14 cellular contexts compared by ENCODE assay signal in genomic region chr1:66298427-66298826, GRCh38.
"Had no signal": no experiment of that assay in that cellular context is flagged by ENCODE, and none has a peak within 500 bp of the region (broad histone marks: within the 10 kb centered on the region; RNA-seq: fewer than 3 reads in every experiment).

No MANE protein-coding gene starts in this region.

- H3K27me3 ChIP-seq: gastroesophageal sphincter, heart right ventricle, vagina had no signal

- H3K36me3 ChIP-seq: gastroesophageal sphincter, heart right ventricle, vagina had no signal

- H3K9me3 ChIP-seq: gastroesophageal sphincter, heart right ventricle, vagina had no signal

- DNase-seq: activated CD4-positive, alpha-beta T cell treated with anti-CD3 and anti-CD28 coated beads for 1 hour; activated CD4-positive, alpha-beta T cell treated with anti-CD3 and anti-CD28 coated beads, Interleukin-2, amount 50 U/mL, for 4 hours; activated naive CD4-positive, alpha-beta T cell treated with anti-CD3 and anti-CD28 coated beads for 36 hours; activated naive CD8-positive, alpha-beta T cell treated with anti-CD3 and anti-CD28 coated beads, Interleukin-2, amount 50 U/mL, for 24 hours; aorta; heart right ventricle; left cardiac atrium; naive thymus-derived CD8-positive, alpha-beta T cell; T1000 had no signal

- H3K4me3 ChIP-seq: gastroesophageal sphincter, heart right ventricle, vagina had no signal

- H3K79me2 ChIP-seq: parathyroid adenoma had no signal

- H3K4me1 ChIP-seq: parathyroid adenoma had no signal

- H3K4me3 Mint-ChIP-seq: activated naive CD4-positive, alpha-beta T cell treated with anti-CD3 and anti-CD28 coated beads for 36 hours; activated naive CD8-positive, alpha-beta T cell treated with anti-CD3 and anti-CD28 coated beads, Interleukin-2, amount 50 U/mL, for 24 hours; naive thymus-derived CD8-positive, alpha-beta T cell; stimulated activated effector memory CD8-positive, alpha-beta T cell treated with anti-CD3 and anti-CD28 coated beads, Interleukin-12 subunit alpha, Interleukin-12 subunit beta, amount 100 ng/mL, for 72 hours had no signal

- H3K9ac ChIP-seq: parathyroid adenoma had no signal

- H3K9me3 Mint-ChIP-seq: activated naive CD4-positive, alpha-beta T cell treated with anti-CD3 and anti-CD28 coated beads for 36 hours; activated naive CD8-positive, alpha-beta T cell treated with anti-CD3 and anti-CD28 coated beads, Interleukin-2, amount 50 U/mL, for 24 hours; activated T-helper 2 cell treated with anti-CD3 and anti-CD28 coated beads, Interferon-gamma antibody, Interleukin-2, Interleukin-4, amounts not matched to agents 10 μg/mL and 5 μg/mL and 100 μg/mL, durations not matched to agents 14 hours and 24 hours and 36 hours; naive thymus-derived CD8-positive, alpha-beta T cell; stimulated activated effector memory CD8-positive, alpha-beta T cell treated with anti-CD3 and anti-CD28 coated beads, Interleukin-12 subunit alpha, Interleukin-12 subunit beta, amount 100 ng/mL, for 72 hours had no signal

- H3K27ac Mint-ChIP-seq: activated naive CD4-positive, alpha-beta T cell treated with anti-CD3 and anti-CD28 coated beads for 36 hours; activated naive CD8-positive, alpha-beta T cell treated with anti-CD3 and anti-CD28 coated beads, Interleukin-2, amount 50 U/mL, for 24 hours; activated T-helper 2 cell treated with anti-CD3 and anti-CD28 coated beads, Interferon-gamma antibody, Interleukin-2, Interleukin-4, amounts not matched to agents 10 μg/mL and 5 μg/mL and 100 μg/mL, durations not matched to agents 14 hours and 24 hours and 36 hours; stimulated activated effector memory CD8-positive, alpha-beta T cell treated with anti-CD3 and anti-CD28 coated beads, Interleukin-12 subunit alpha, Interleukin-12 subunit beta, amount 100 ng/mL, for 72 hours had no signal

- H2AFZ ChIP-seq: parathyroid adenoma had no signal

- H3K36me3 Mint-ChIP-seq: naive thymus-derived CD8-positive, alpha-beta T cell; stimulated activated effector memory CD8-positive, alpha-beta T cell treated with anti-CD3 and anti-CD28 coated beads, Interleukin-12 subunit alpha, Interleukin-12 subunit beta, amount 100 ng/mL, for 72 hours had no signal

- ATAC-seq: activated naive CD8-positive, alpha-beta T cell treated with anti-CD3 and anti-CD28 coated beads, Interleukin-2, amount 50 U/mL, for 24 hours; gastroesophageal sphincter; heart right ventricle; left cardiac atrium; naive thymus-derived CD8-positive, alpha-beta T cell; stimulated activated effector memory CD8-positive, alpha-beta T cell treated with anti-CD3 and anti-CD28 coated beads, Interleukin-12 subunit alpha, Interleukin-12 subunit beta, amount 100 ng/mL, for 72 hours had no signal

- H3K27me3 Mint-ChIP-seq: activated naive CD8-positive, alpha-beta T cell treated with anti-CD3 and anti-CD28 coated beads, Interleukin-2, amount 50 U/mL, for 24 hours; naive thymus-derived CD8-positive, alpha-beta T cell had no signal

- H3K27ac ChIP-seq: gastroesophageal sphincter, heart right ventricle, parathyroid adenoma, vagina had no signal
